ENCODE assay signal across 10 cellular contexts in the genomic region with DNA sequence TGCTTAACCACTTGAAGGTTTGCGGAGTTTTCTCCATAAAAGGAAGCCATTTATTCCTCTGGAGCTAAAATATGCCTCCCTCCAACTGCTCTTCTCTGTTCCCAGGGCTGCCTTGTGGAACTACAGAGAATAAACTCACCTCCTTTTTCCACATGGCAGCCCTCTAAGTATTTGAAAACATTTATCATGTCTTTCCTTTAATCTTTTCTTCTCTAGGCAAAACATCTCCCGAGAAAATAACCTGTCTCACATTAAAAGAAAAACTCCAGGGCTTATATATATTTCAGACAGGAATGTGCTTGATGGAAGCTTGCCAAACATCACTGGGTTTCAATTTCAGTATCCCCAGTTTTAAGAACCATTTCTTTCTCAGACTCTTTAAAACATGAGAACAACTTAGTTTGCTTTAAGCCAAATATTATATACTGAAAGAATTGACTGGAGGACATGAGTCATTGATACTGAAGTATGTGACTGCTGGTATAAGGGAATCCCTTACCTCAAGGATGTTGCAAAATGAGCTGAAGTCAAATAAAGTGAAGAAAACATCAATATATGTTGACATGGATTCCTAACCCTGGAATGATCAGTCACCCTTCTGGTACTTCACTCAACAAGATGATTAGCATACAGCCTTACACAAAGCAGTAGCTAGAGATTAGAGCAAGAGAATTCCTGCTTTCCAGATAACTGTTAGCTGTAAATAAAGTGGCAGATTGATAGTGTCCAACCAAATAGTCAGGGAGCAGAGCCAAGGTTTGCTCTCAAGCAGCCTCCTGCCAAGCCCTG.
DNase-seq lines count a peak whose midpoint lies in the region; ATAC-seq and TF ChIP-seq lines count a peak whose summit lies in the region.
"Had no signal": no experiment of that assay in that cellular context is flagged by ENCODE, and none has a peak within 500 bp of the region (broad histone marks: within the 10 kb centered on the region; RNA-seq: fewer than 3 reads in every experiment).

No MANE protein-coding gene starts in this region.

- H3K27me3 ChIP-seq in smooth muscle cell (ENCODE audit: low read depth) = no peaks in the 10 kb centered on the region
- H3K27me3 ChIP-seq: gastrocnemius medialis had no signal

- no peaks in the 10 kb centered on the region for H3K4me1 ChIP-seq in smooth muscle cell (ENCODE audit: low read depth)
- H3K4me1 ChIP-seq: gastrocnemius medialis had no signal

- H3K36me3 ChIP-seq in smooth muscle cell (ENCODE audit: low read depth) = no peaks in the 10 kb centered on the region
- H3K36me3 ChIP-seq: gastrocnemius medialis had no signal

- H3K4me2 ChIP-seq in smooth muscle cell = no peak overlapping the region

- ATAC-seq in GM21447 (IDR thresholded peaks at IDR 0.05; ENCODE audit: unreplicated experiment) = no peak
- ATAC-seq: gastrocnemius medialis, mucosa of descending colon had no signal

- no peaks in the 10 kb centered on the region for H3F3A ChIP-seq in smooth muscle cell (ENCODE audit: low read depth)

- WGBS in smooth muscle cell (ENCODE audit: low lambda C conversion rate) = 77% methylated on average over 2 of the region's 2 CpGs

- DNase-seq in HS-5 (ENCODE audit: low read depth) (peak; percentile 70), amniotic stem cell (lab: John Stamatoyannopoulos, UW) (peak; percentile 25), glomerular visceral epithelial cell (ENCODE audit: extremely low spot score) (peak; percentile 52), smooth muscle cell (lab: John Stamatoyannopoulos, UW; ENCODE audit: unreplicated experiment) (no peak), COLO829 (ENCODE audit: low spot score) (no peak), inferior parietal cortex (ENCODE audit: extremely low spot score) (no peak)
- DNase-seq: activated CD4-positive, alpha-beta T cell treated with anti-CD3 and anti-CD28 coated beads, Interleukin-2, amount 10 ng/mL, durations not matched to agents 24 days and 14 days; gastrocnemius medialis; mucosa of descending colon had no signal

- H4K20me1 ChIP-seq in smooth muscle cell (ENCODE audit: low read depth) = no peaks in the 10 kb centered on the region

- no peaks in the 10 kb centered on the region for H3K9me3 ChIP-seq in smooth muscle cell (replicated peaks; ENCODE audit: low read depth)
- H3K9me3 ChIP-seq: gastrocnemius medialis, mucosa of descending colon had no signal

- H3K9ac ChIP-seq in smooth muscle cell (ENCODE audit: low read depth) = no peak overlapping the region

- H3K27ac ChIP-seq in smooth muscle cell (ENCODE audit: low read depth) = peak overlapping the region; percentile 52
- H3K27ac ChIP-seq: gastrocnemius medialis had no signal

- no peaks in the 10 kb centered on the region for H3K79me2 ChIP-seq in smooth muscle cell (ENCODE audit: low read depth)

- H3K4me3 ChIP-seq in smooth muscle cell = no peak overlapping the region
- H3K4me3 ChIP-seq: gastrocnemius medialis, mucosa of descending colon had no signal

- no peak for TF ChIP-seq CTCF in smooth muscle cell (IDR thresholded peaks at IDR 0.05; ENCODE audit: borderline replicate concordance, insufficient read depth, poor library complexity, severe bottlenecking)

- no peak overlapping the region for H2AFZ ChIP-seq in smooth muscle cell (ENCODE audit: low read depth)

Comparison
In these comparisons a context has a peak if more than half of its experiments do, and no peak if none do; other contexts are left out.
1. DNase-seq: peak in HS-5 (single experiment), amniotic stem cell (single experiment) and glomerular visceral epithelial cell (single experiment); none in smooth muscle cell (single experiment), COLO829 (single experiment) and inferior parietal cortex (single experiment).